9 cellular contexts compared by ENCODE assay signal in the genomic region with DNA sequence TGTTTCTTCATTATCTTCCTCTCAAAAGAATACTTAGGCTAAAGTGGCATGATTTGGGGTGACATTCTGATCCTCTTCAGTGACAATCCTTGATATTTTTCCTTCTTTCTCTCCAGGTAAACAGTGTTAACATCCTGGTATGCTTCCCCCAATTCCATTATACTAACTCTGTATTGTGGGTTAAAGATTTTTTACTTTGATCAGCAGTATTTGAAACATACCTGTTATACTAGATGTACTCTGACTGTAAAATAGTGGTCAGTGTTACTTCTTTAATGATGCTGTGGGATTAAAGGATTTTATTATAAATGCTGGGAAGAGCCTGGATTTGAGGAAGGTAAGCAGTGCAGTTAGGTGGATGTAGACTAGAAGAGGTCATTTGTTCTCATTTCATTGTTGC.
"Had no signal": no experiment of that assay in that cellular context is flagged by ENCODE, and none has a peak within 500 bp of the region (broad histone marks: within the 10 kb centered on the region; RNA-seq: fewer than 3 reads in every experiment).

No MANE protein-coding gene starts in this region.

- H3K4me2 ChIP-seq: KMS-11 had no signal

- H3K4me3 Mint-ChIP-seq: H9 had no signal

- H3K9ac ChIP-seq: GM23248, KMS-11 had no signal

- DNase-seq: GM23248, H9, HCEC 1CT, IMR-90, KBM-7 had no signal

- H2AFZ ChIP-seq: GM23248 had no signal

- H3K27ac ChIP-seq: GM23248, HL-60, KMS-11 had no signal

- H3K9me3 Mint-ChIP-seq: H9 had no signal

- FAIRE-seq: H1, H54 had no signal

- H3K4me3 ChIP-seq: GM23248 had no signal
